ENCODE assay signal across 12 cellular contexts in the genomic region with DNA sequence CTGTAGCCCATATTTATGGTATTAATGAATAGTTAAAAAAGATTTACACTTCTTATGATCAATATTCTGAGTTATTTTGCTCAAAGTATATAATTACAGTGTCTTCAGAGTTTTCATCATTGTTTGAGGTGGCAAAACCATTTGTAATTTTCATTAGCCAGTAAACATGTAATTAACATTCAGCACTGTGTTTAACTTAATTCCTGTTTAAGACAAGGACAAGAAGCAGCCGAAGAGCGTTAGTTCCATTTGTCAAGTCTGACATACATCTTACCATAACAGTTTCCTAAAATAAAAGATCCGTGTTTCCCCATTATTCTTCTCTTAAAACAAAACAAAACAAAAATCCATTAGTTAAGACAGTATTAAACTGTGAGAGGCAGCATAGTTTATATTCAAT. TPM values are rescaled to one million over a fixed set of nuclear protein-coding genes. Genes with fewer than 3 reads are reported as not detected.
DNase-seq lines count a peak whose midpoint lies in the region; ATAC-seq and TF ChIP-seq lines count a peak whose summit lies in the region.
"Had no signal": no experiment of that assay in that cellular context is flagged by ENCODE, and none has a peak within 500 bp of the region (broad histone marks: within the 10 kb centered on the region; RNA-seq: fewer than 3 reads in every experiment).

No MANE protein-coding gene starts in this region.

- H3K4me1 ChIP-seq in right cardiac atrium (ENCODE audit: control insufficient read depth, insufficient read depth, low read length) (peaks cover 3% of the 10 kb centered on the region), neuron (ENCODE audit: insufficient read depth, low read length) (peaks cover 49% of the 10 kb centered on the region), vagina (peaks cover 31% of the 10 kb centered on the region)

- no peak for TF ChIP-seq POLR2A in vagina (IDR thresholded peaks at IDR 0.05)

- H2AFZ ChIP-seq in neuron (ENCODE audit: low read depth, low read length), result no peak overlapping the region

- ATAC-seq in right cardiac atrium, result no peak
- no peak for ATAC-seq in Right ventricle myocardium inferior
- no peak for ATAC-seq in GM21360 (IDR thresholded peaks at IDR 0.05; ENCODE audit: unreplicated experiment)

- H3K9me3 ChIP-seq in right cardiac atrium (ENCODE audit: control insufficient read depth, low read length), result no peaks in the 10 kb centered on the region
- H3K9me3 ChIP-seq in neuron (ENCODE audit: low read length), result peaks cover 6% of the 10 kb centered on the region
- H3K9me3 ChIP-seq in vagina, result no peaks in the 10 kb centered on the region

- H3K27ac ChIP-seq in right cardiac atrium (ENCODE audit: low read length) (no peak overlapping the region), vagina (peak overlapping the region; percentile 94)

- H3K27me3 ChIP-seq in right cardiac atrium (ENCODE audit: control insufficient read depth, insufficient read depth) (no peaks in the 10 kb centered on the region), neuron (ENCODE audit: insufficient read depth, low read length) (no peaks in the 10 kb centered on the region), vagina (no peaks in the 10 kb centered on the region)

- H3K36me3 ChIP-seq in neuron (ENCODE audit: insufficient read depth, low read length) (peaks cover 11% of the 10 kb centered on the region), vagina (no peaks in the 10 kb centered on the region)

- DNase-seq in right cardiac atrium (no peak), Right ventricle myocardium inferior (ENCODE audit: missing footprints) (no peak), epithelial cell of proximal tubule (ENCODE audit: low read depth) (no peak), vagina (ENCODE audit: extremely low spot score in 2 of 2) (no peak), NCI-H1417 (lab: John Stamatoyannopoulos, UW) (no peak), epidermal melanocyte (ENCODE audit: insufficient read length, low spot score) (no peak)
- DNase-seq: activated CD8-positive, alpha-beta memory T cell treated with anti-CD3 and anti-CD28 coated beads, Interleukin-2, amount 50 U/mL, for 48 hours; GF-D8; mesendoderm; stimulated activated CD4-positive, alpha-beta T cell treated with anti-CD3 and anti-CD28 coated beads, Interleukin-2, amount 100 ng/mL, for 24 hours had no signal

- H3K4me3 ChIP-seq in right cardiac atrium (ENCODE audit: low read length) (peak overlapping the region; percentile 94), epithelial cell of proximal tubule (ENCODE audit: low read depth, low read length) (peak overlapping the region; percentile 94), neuron (ENCODE audit: low read length) (peak overlapping the region; percentile 99), vagina (peak overlapping the region; percentile 64 to 71)

- intact Hi-C loops in right cardiac atrium (cut with DNase I), result loop anchor here in 3 of 4 donors (5.0 to 10.0 kb wide), 7 partner anchors 160 to 1068 kb away; no protein-coding TSS in a partner anchor
- intact Hi-C loops in Right ventricle myocardium inferior (cut with DNase I), result loop anchor here (2.0 kb wide), 1 partner anchor 482 kb away; no protein-coding TSS in a partner anchor
- intact Hi-C loops in vagina (cut with DNase I), result loop anchor here (10.0 kb wide), 3 partner anchors 480 to 1300 kb away; no protein-coding TSS in a partner anchor

- 10% methylated on average over 3 of the region's 3 CpGs for WGBS in right cardiac atrium

- TF ChIP-seq CTCF in epithelial cell of proximal tubule (conservative IDR thresholded peaks at IDR 0.05; ENCODE audit: low read depth, low read length) (no peak), vagina (IDR thresholded peaks at IDR 0.05) (no peak)

RNA-seq across cellular contexts. Expression of gene NR2F2, which starts 5.6 kb away (rescaled TPM):
- total RNA-seq in right cardiac atrium (10 to 100 TPM; 44.3 to 68.6 (median 54.8) TPM), Right ventricle myocardium inferior (14.2 TPM), epithelial cell of proximal tubule (17.6 and 17.7 TPM in 2 replicates), vagina (39.8 TPM)
- polyA plus RNA-seq in right cardiac atrium, result 43.0 TPM
